7 cellular contexts compared by ENCODE assay signal in genomic region chrX:33434256-33435092, GRCh38.
A peak's percentile ranks its signal among the peaks of the same experiment; 100 is the strongest.
DNase-seq lines count a peak whose midpoint lies in the region; ATAC-seq and TF ChIP-seq lines count a peak whose summit lies in the region.

No MANE protein-coding gene starts in this region.

- H3K4me3 ChIP-seq in fibroblast of villous mesenchyme (ENCODE audit: low read depth, low read length) (no peak overlapping the region), osteoblast (ENCODE audit: insufficient read depth, low read length) (no peak overlapping the region)

- H3K9me3 ChIP-seq in osteoblast (ENCODE audit: low read depth, low read length): no peaks in the 10 kb centered on the region

- no peaks in the 10 kb centered on the region for H4K20me1 ChIP-seq in osteoblast (ENCODE audit: insufficient read depth, low read length)

- no peak overlapping the region for H3K27ac ChIP-seq in osteoblast (ENCODE audit: low read depth, low read length)

- no peaks in the 10 kb centered on the region for H3K36me3 ChIP-seq in osteoblast (ENCODE audit: insufficient read depth, low read length)

- peak; percentile 67 for TF ChIP-seq CTCF in GM10266 (IDR thresholded peaks at IDR 0.05; ENCODE audit: control insufficient read depth, insufficient read depth, low read depth, missing control alignments)
- TF ChIP-seq CTCF in fibroblast of villous mesenchyme (IDR thresholded peaks at IDR 0.05; ENCODE audit: insufficient read depth, low read depth, low read length): peak; percentile 70
- TF ChIP-seq CTCF in osteoblast (IDR thresholded peaks at IDR 0.05; ENCODE audit: extremely low read depth, low read depth, low read length): peak; percentile 67

- peak; percentile 76 for ATAC-seq in HG02571 (IDR thresholded peaks at IDR 0.05; ENCODE audit: unreplicated experiment)
- ATAC-seq in GM21381 (IDR thresholded peaks at IDR 0.05; ENCODE audit: unreplicated experiment): no peak

- no peak overlapping the region for H2AFZ ChIP-seq in osteoblast (ENCODE audit: low read length)

- H3K4me1 ChIP-seq in osteoblast (ENCODE audit: insufficient read depth, low read length): no peaks in the 10 kb centered on the region

- no peaks in the 10 kb centered on the region for H3K79me2 ChIP-seq in osteoblast (ENCODE audit: insufficient read depth, low read length)

- no peaks in the 10 kb centered on the region for H3K27me3 ChIP-seq in osteoblast (ENCODE audit: insufficient read depth, low read length)

- H3K4me2 ChIP-seq in osteoblast (ENCODE audit: insufficient read depth, low read length): no peak overlapping the region

- DNase-seq in GM10266 (ENCODE audit: extremely low spot score) (no peak), NCI-H526 treated with DMSO at 0.1 percent for 48 hours (lab: John Stamatoyannopoulos, UW) (peak; percentile 37), activated T-cell treated with anti-CD3 and anti-CD28 coated beads for 4 hours (peak; percentile 0), fibroblast of villous mesenchyme (ENCODE audit: low read depth) (peak; percentile 33), osteoblast (ENCODE audit: insufficient read length, low spot score, missing footprints) (no peak)

Comparison
In these comparisons a context has a peak if more than half of its experiments do, and no peak if none do; other contexts are left out.
1. DNase-seq: peak in NCI-H526 treated with DMSO at 0.1 percent for 48 hours (single experiment), activated T-cell treated with anti-CD3 and anti-CD28 coated beads for 4 hours (single experiment) and fibroblast of villous mesenchyme (single experiment); none in GM10266 (single experiment) and osteoblast (single experiment).
2. Peak in every context shown above with its lines, with median percentiles within 50 percentile points of each other: CTCF ChIP-seq.